ENCODE assay signal across 15 cellular contexts in genomic region chr2:69034845-69035244, GRCh38. TPM values are rescaled to one million over a fixed set of nuclear protein-coding genes. Genes with fewer than 3 reads are reported as not detected.
DNase-seq lines count a peak whose midpoint lies in the region; ATAC-seq and TF ChIP-seq lines count a peak whose summit lies in the region.
"Had no signal": no experiment of that assay in that cellular context is flagged by ENCODE, and none has a peak within 500 bp of the region (broad histone marks: within the 10 kb centered on the region; RNA-seq: fewer than 3 reads in every experiment).

No MANE protein-coding gene starts in this region.

- peak overlapping the region in 2 of 3 experiments; percentile 20 to 62; a peak in 1 of 7 replicates for H3K27ac Mint-ChIP-seq in H9
- H3K27ac Mint-ChIP-seq: CD4-positive, alpha-beta memory T cell had no signal

- no peak overlapping the region for H3K14ac ChIP-seq in H9 (ENCODE audit: insufficient read depth, low read length)

- no peak overlapping the region for H3K4ac ChIP-seq in H9 (ENCODE audit: low read depth, low read length)

- peak; percentile 16 for ATAC-seq in foreskin keratinocyte
- ATAC-seq in HG03175 (IDR thresholded peaks at IDR 0.05; ENCODE audit: unreplicated experiment) = no peak
- ATAC-seq: GM12878, HepG2 had no signal

- no peaks in the 10 kb centered on the region for H3K23me2 ChIP-seq in H9 (ENCODE audit: insufficient read length, low read depth, low read length, poor library complexity, severe bottlenecking)

- WGBS in H9 (ENCODE audit: extremely low coverage, insufficient read length, low lambda C conversion rate) = no CpG with 5 or more reads among the region's 3 CpGs
- WGBS in mammary epithelial cell (ENCODE audit: low coverage, missing lambda C conversion rate) = 91% methylated on average over 3 of the region's 3 CpGs

- CTCF ChIA-PET in mammary epithelial cell (lab: Charles Lee; ENCODE audit: low non-redundant PET) = no interaction called here

- H3K27me3 ChIP-seq in H9 (ENCODE audit: insufficient read depth, low read length) (no peaks in the 10 kb centered on the region), mammary epithelial cell (ENCODE audit: insufficient read depth, low read length) (no peaks in the 10 kb centered on the region), foreskin keratinocyte (no peaks in the 10 kb centered on the region), tibial artery (no peaks in the 10 kb centered on the region)
- H3K27me3 ChIP-seq: BE2C had no signal

- no peaks in the 10 kb centered on the region for H3K27me3 Mint-ChIP-seq in H9 (ENCODE audit: low read depth)

- H3K9me3 Mint-ChIP-seq in H9 = no peaks in the 10 kb centered on the region

- no peaks in the 10 kb centered on the region for H3K79me1 ChIP-seq in H9 (ENCODE audit: insufficient read depth, low read depth, low read length, poor library complexity, severe bottlenecking)

- no peaks in the 10 kb centered on the region for H3K79me2 ChIP-seq in H9 (ENCODE audit: insufficient read depth, low read length)
- H3K79me2 ChIP-seq in mammary epithelial cell (ENCODE audit: insufficient read depth, low read length) = peaks cover 14% of the 10 kb centered on the region

- DNase-seq in H9 (no peak), mammary epithelial cell (peak; percentile 36), foreskin keratinocyte (peak in 1 of 2 donors; percentile 36), tibial artery (no peak), NCI-H774 (lab: John Stamatoyannopoulos, UW) (no peak), caudate nucleus (lab: John Stamatoyannopoulos, UW) (no peak)
- DNase-seq: BE2C; CD4-positive, alpha-beta memory T cell; DMS79; GOT3 had no signal

- no peak overlapping the region for H2BK20ac ChIP-seq in H9 (ENCODE audit: low read depth, low read length, poor library complexity, severe bottlenecking)

- no peak overlapping the region for H3K27ac ChIP-seq in H9 (ENCODE audit: insufficient read length, low read depth, low read length)
- no peak overlapping the region for H3K27ac ChIP-seq in mammary epithelial cell (ENCODE audit: insufficient read depth, low read depth, low read length)
- no peak overlapping the region for H3K27ac ChIP-seq in foreskin keratinocyte
- peak overlapping the region; percentile 51 to 52 for H3K27ac ChIP-seq in tibial artery
- no peak overlapping the region for H3K27ac ChIP-seq in caudate nucleus (ENCODE audit: low read depth, low read length)
- H3K27ac ChIP-seq: C4-2B had no signal

- dilution Hi-C loops in mammary epithelial cell (cut with HindIII; ENCODE audit: low sequenced_read_pairs) = loop anchor here (10.0 kb wide), 1 partner anchor 140 kb away; no protein-coding TSS in a partner anchor

- H3K9me3 ChIP-seq in H9 (ENCODE audit: control insufficient read depth, low read depth, low read length) = no peaks in the 10 kb centered on the region
- H3K9me3 ChIP-seq in mammary epithelial cell (replicated peaks; ENCODE audit: insufficient read depth, low read length) = no peaks in the 10 kb centered on the region
- no peaks in the 10 kb centered on the region for H3K9me3 ChIP-seq in tibial artery
- H3K9me3 ChIP-seq: BE2C, HAP-1 had no signal

- H4K8ac ChIP-seq in H9 (replicated peaks; ENCODE audit: insufficient read length, low read depth, low read length) = no peak overlapping the region

- no peaks in the 10 kb centered on the region; a peak in 1 of 7 replicates for H3K36me3 Mint-ChIP-seq in H9 (ENCODE audit: insufficient read depth in 1 of 3, low read depth in 3 of 3)
- H3K36me3 Mint-ChIP-seq: CD4-positive, alpha-beta memory T cell had no signal

- intact Hi-C loops in mammary epithelial cell (cut with micrococcal nuclease) (no loop called here), tibial artery (cut with DNase I; ENCODE audit: low total_unique reads) (no loop called here)

- H3K9ac ChIP-seq in H9 (ENCODE audit: extremely low read depth, insufficient read length, low read length) (no peak overlapping the region), mammary epithelial cell (ENCODE audit: insufficient read depth, low read length) (no peak overlapping the region)

- no peaks in the 10 kb centered on the region; the same call in 1 of the 2 replicates for H3K4me1 ChIP-seq in H9 (ENCODE audit: insufficient read depth, low read length)
- no peaks in the 10 kb centered on the region for H3K4me1 ChIP-seq in mammary epithelial cell (ENCODE audit: insufficient read depth, low read length)
- H3K4me1 ChIP-seq in foreskin keratinocyte = no peaks in the 10 kb centered on the region
- H3K4me1 ChIP-seq in tibial artery = peaks cover 0 to 80% (median 38%) of the 10 kb centered on the region in 4 donors
- H3K4me1 ChIP-seq: BE2C had no signal

- no peak overlapping the region for H3K4me3 Mint-ChIP-seq in H9
- H3K4me3 Mint-ChIP-seq: CD4-positive, alpha-beta memory T cell had no signal

- H3K4me3 ChIP-seq in mammary epithelial cell (replicated peaks in 1 of 3; ENCODE audit: insufficient read depth in 1 of 3, low read depth in 2 of 3, low read length in 3 of 3) (no peak overlapping the region), tibial artery (no peak overlapping the region)
- H3K4me3 ChIP-seq: GM12878, HAP-1 had no signal

- in situ Hi-C loops in mammary epithelial cell (cut with MboI; ENCODE audit: low sequenced_read_pairs in 2 of 2) = no loop called here

- no peak overlapping the region for H3K56ac ChIP-seq in H9 (ENCODE audit: insufficient read length, low read depth, low read length)

- H2AK5ac ChIP-seq in H9 (ENCODE audit: insufficient read length, low read length) = no peak overlapping the region

- H3K23ac ChIP-seq in H9 (ENCODE audit: insufficient read length, low read depth, low read length) = no peak overlapping the region

- no peak overlapping the region for H4K91ac ChIP-seq in H9 (ENCODE audit: insufficient read length, low read depth, low read length)

- no peaks in the 10 kb centered on the region for H3K36me3 ChIP-seq in mammary epithelial cell (ENCODE audit: insufficient read depth, low read length)
- H3K36me3 ChIP-seq in tibial artery = no peaks in the 10 kb centered on the region
- H3K36me3 ChIP-seq: BE2C, HAP-1 had no signal

- no peak for TF ChIP-seq CTCF in H9 (conservative IDR thresholded peaks at IDR 0.05)
- no peak for TF ChIP-seq CTCF in mammary epithelial cell (conservative IDR thresholded peaks at IDR 0.05 in 1 of 2, IDR thresholded peaks at IDR 0.05 in 1 of 2; ENCODE audit: extremely low read depth in 1 of 2, insufficient read depth in 1 of 2, low read depth in 1 of 2, low read length in 2 of 2)
- TF ChIP-seq CTCF in foreskin keratinocyte (conservative IDR thresholded peaks at IDR 0.05) = no peak
- TF ChIP-seq CTCF in tibial artery (IDR thresholded peaks at IDR 0.05) = no peak

- no peak overlapping the region for H2BK5ac ChIP-seq in H9 (ENCODE audit: insufficient read length, low read length)

- H4K20me1 ChIP-seq in H9 (ENCODE audit: control insufficient read depth, insufficient read depth, insufficient read length) (no peaks in the 10 kb centered on the region), mammary epithelial cell (ENCODE audit: insufficient read depth, low read length) (no peaks in the 10 kb centered on the region)

- H2AFZ ChIP-seq in H9 (ENCODE audit: low read length) (no peak overlapping the region), mammary epithelial cell (ENCODE audit: low read depth, low read length) (no peak overlapping the region)

- H3K4me2 ChIP-seq in H9 (ENCODE audit: insufficient read depth, insufficient read length, low read length) (no peak overlapping the region), mammary epithelial cell (ENCODE audit: insufficient read depth, low read depth, low read length) (no peak overlapping the region)

- H3T11ph ChIP-seq in H9 (ENCODE audit: low read length) = no peak overlapping the region

- H4K5ac ChIP-seq in H9 (ENCODE audit: insufficient read length, low read depth, low read length) = no peak overlapping the region

- no peak overlapping the region for H2BK15ac ChIP-seq in H9 (ENCODE audit: low read depth, low read length)

- H2BK120ac ChIP-seq in H9 (ENCODE audit: low read depth, low read length, poor library complexity, severe bottlenecking) = no peak overlapping the region

- peaks cover 16% of the 10 kb centered on the region in 2 experiments for H3K4me1 Mint-ChIP-seq in H9
- H3K4me1 Mint-ChIP-seq: CD4-positive, alpha-beta memory T cell had no signal

- H2BK12ac ChIP-seq in H9 (ENCODE audit: insufficient read length, low read depth, low read length) = no peak overlapping the region

- no peak overlapping the region for H3K18ac ChIP-seq in H9 (ENCODE audit: insufficient read length, low read depth, low read length)

- BruUV-seq in mammary epithelial cell (replicated peaks; lab: Mats Ljungman, UMichigan) = no TSS peak

RNA-seq across cellular contexts. Expression of gene ANTXR1, which starts 21.9 kb away (rescaled TPM):
- total RNA-seq in H9 (2021) (37.3 and 39.5 TPM in 2 replicates), mammary epithelial cell (10 to 100 TPM; 23.3 to 41.3 TPM), foreskin keratinocyte (30.3 and 31.0 TPM in 2 replicates)
- polyA plus RNA-seq in mammary epithelial cell (26.5 TPM), foreskin keratinocyte (12.3 and 14.0 TPM in 2 replicates)
- polyA minus RNA-seq in mammary epithelial cell = 10.3 TPM
- polyA plus RNA-seq: CD4-positive, alpha-beta memory T cell had no signal

Comparison
In these comparisons a context has a peak if more than half of its experiments do, and no peak if none do; other contexts are left out.
1. H3K27ac ChIP-seq: peak in tibial artery (2 of 2); none in H9 (single experiment), mammary epithelial cell (single experiment), foreskin keratinocyte (single experiment) and caudate nucleus (single experiment).